Comparison of ENCODE assay signal across 22 cellular contexts in the genomic region with DNA sequence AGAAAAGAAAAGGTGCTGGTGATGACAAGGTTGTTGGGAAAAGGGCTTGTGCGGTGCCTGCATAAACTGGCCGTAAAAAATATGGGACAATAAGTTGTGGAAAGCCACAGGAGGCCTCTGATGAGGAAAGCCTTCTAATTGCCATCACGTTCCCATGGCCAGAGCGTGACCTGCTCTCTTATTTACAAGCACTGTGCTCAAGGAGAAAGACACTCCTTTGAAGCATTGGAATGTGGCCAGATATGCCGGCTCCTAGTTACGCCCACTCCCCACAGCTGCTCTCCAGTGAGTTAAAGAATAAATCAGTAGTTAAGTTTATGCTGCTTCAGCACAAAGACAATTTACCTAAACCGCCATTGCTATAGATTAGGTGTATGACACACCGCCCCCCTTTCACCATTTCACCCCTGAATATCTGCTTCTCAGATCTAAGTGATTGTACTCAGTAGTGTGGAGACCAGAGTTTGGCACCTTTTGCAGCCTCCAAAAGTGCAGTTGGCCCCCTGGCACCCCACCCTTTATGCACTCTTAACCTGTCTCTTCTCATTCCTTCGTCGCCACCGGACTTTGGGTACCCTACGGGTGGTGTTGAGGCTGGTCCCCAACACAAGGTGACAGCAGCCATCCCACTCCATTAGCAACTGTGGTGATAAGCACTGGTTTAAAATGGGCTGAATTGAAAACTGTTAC. TPM values are rescaled to one million over a fixed set of nuclear protein-coding genes. Genes with fewer than 3 reads are reported as not detected.
"Had no signal": no experiment of that assay in that cellular context is flagged by ENCODE, and none has a peak within 500 bp of the region (broad histone marks: within the 10 kb centered on the region; RNA-seq: fewer than 3 reads in every experiment).

No MANE protein-coding gene starts in this region.

- H3K4me3 ChIP-seq: coronary artery, lower lobe of right lung, mucosa of descending colon, thoracic aorta had no signal

- H3K4me3 Mint-ChIP-seq: activated CD4-positive, alpha-beta T cell treated with anti-CD3 and anti-CD28 coated beads for 36 hours; activated CD8-positive, alpha-beta T cell treated with anti-CD3 and anti-CD28 coated beads for 36 hours; natural killer cell treated with Interleukin-12 subunit alpha and Interleukin-12 subunit beta and Interleukin-15 and Interleukin-18, amount 100 ng/mL, for 72 hours; stimulated activated naive CD8-positive, alpha-beta T cell treated with anti-CD3 and anti-CD28 coated beads, Interleukin-15, amount 100 ng/mL, for 72 hours; T-cell had no signal

- ATAC-seq: activated CD4-positive, alpha-beta T cell treated with anti-CD3 and anti-CD28 coated beads for 36 hours; activated CD8-positive, alpha-beta T cell treated with anti-CD3 and anti-CD28 coated beads for 36 hours; lower lobe of right lung; mucosa of descending colon; natural killer cell treated with Interleukin-12 subunit alpha and Interleukin-12 subunit beta and Interleukin-15 and Interleukin-18, amount 100 ng/mL, for 72 hours; stimulated activated naive CD8-positive, alpha-beta T cell treated with anti-CD3 and anti-CD28 coated beads, Interleukin-15, amount 100 ng/mL, for 72 hours; T-cell had no signal

- H3K36me3 ChIP-seq: lower lobe of right lung, thoracic aorta, WERI-Rb-1 had no signal

- H3K4me1 ChIP-seq: lower lobe of right lung had no signal

- H3K27ac ChIP-seq: coronary artery, epithelial cell of prostate, lower lobe of right lung, thoracic aorta, WERI-Rb-1 had no signal

- DNase-seq: activated CD4-positive, alpha-beta T cell treated with anti-CD3 and anti-CD28 coated beads for 36 hours; activated CD8-positive, alpha-beta memory T cell treated with anti-CD3 and anti-CD28 coated beads, Interleukin-2, amount 50 U/mL, for 4 hours; activated CD8-positive, alpha-beta T cell treated with anti-CD3 and anti-CD28 coated beads for 36 hours; activated naive CD4-positive, alpha-beta T cell; caudate nucleus; effector CD8-positive, alpha-beta T cell; hypothalamus; lower lobe of right lung; mucosa of descending colon; stimulated activated CD4-positive, alpha-beta T cell treated with anti-CD3 and anti-CD28 coated beads, Interleukin-15, amount 100 ng/mL, for 24 hours; stimulated activated CD4-positive, alpha-beta T cell treated with anti-CD3 and anti-CD28 coated beads, Interleukin-4, amount 100 ng/mL, for 4 hours; stimulated activated naive CD8-positive, alpha-beta T cell treated with anti-CD3 and anti-CD28 coated beads, Interleukin-15, amount 100 ng/mL, for 72 hours; T-cell; T1000; WERI-Rb-1 had no signal

- H3K9me3 Mint-ChIP-seq: activated CD8-positive, alpha-beta T cell treated with anti-CD3 and anti-CD28 coated beads for 36 hours; natural killer cell treated with Interleukin-12 subunit alpha and Interleukin-12 subunit beta and Interleukin-15 and Interleukin-18, amount 100 ng/mL, for 72 hours; stimulated activated naive CD8-positive, alpha-beta T cell treated with anti-CD3 and anti-CD28 coated beads, Interleukin-15, amount 100 ng/mL, for 72 hours had no signal

- H3K36me3 Mint-ChIP-seq: natural killer cell treated with Interleukin-12 subunit alpha and Interleukin-12 subunit beta and Interleukin-15 and Interleukin-18, amount 100 ng/mL, for 72 hours; T-cell had no signal

- H3K9me3 ChIP-seq: lower lobe of right lung, mucosa of descending colon, thoracic aorta had no signal

RNA-seq across cellular contexts. Expression of a gene that starts 8.2 kb away (rescaled TPM):
- total RNA-seq: activated CD4-positive, alpha-beta T cell treated with anti-CD3 and anti-CD28 coated beads for 36 hours; activated CD8-positive, alpha-beta T cell treated with anti-CD3 and anti-CD28 coated beads for 36 hours; glomerular endothelial cell; mucosa of descending colon; natural killer cell treated with Interleukin-12 subunit alpha and Interleukin-12 subunit beta and Interleukin-15 and Interleukin-18, amount 100 ng/mL, for 72 hours; osteocyte; T-cell; thoracic aorta; urinary bladder had no signal

RNA-seq across cellular contexts. Expression of a gene that starts 9.8 kb away (rescaled TPM):
- total RNA-seq: activated CD4-positive, alpha-beta T cell treated with anti-CD3 and anti-CD28 coated beads for 36 hours; activated CD8-positive, alpha-beta T cell treated with anti-CD3 and anti-CD28 coated beads for 36 hours; glomerular endothelial cell; lower lobe of right lung; mucosa of descending colon; natural killer cell treated with Interleukin-12 subunit alpha and Interleukin-12 subunit beta and Interleukin-15 and Interleukin-18, amount 100 ng/mL, for 72 hours; osteocyte; T-cell; thoracic aorta had no signal
- polyA plus RNA-seq: urinary bladder had no signal

RNA-seq across cellular contexts. Expression of a gene that starts 57.3 kb away (rescaled TPM):
- total RNA-seq: activated CD8-positive, alpha-beta T cell treated with anti-CD3 and anti-CD28 coated beads for 36 hours; natural killer cell treated with Interleukin-12 subunit alpha and Interleukin-12 subunit beta and Interleukin-15 and Interleukin-18, amount 100 ng/mL, for 72 hours; osteocyte had no signal
